33 cellular contexts compared by ENCODE assay signal in genomic region chr6:40490508-40490907, GRCh38.
"Had no signal": no experiment of that assay in that cellular context is flagged by ENCODE, and none has a peak within 500 bp of the region (broad histone marks: within the 10 kb centered on the region; RNA-seq: fewer than 3 reads in every experiment).

No MANE protein-coding gene starts in this region.

- H3K27ac ChIP-seq: ascending aorta, cardiac muscle cell, VCaP had no signal

- H3K4me1 Mint-ChIP-seq: activated B cell treated with CpG ODN at 0.5 μM for 24 hours; activated CD4-positive, alpha-beta T cell treated with anti-CD3 and anti-CD28 coated beads, Interleukin-2, amount 10 ng/mL, durations not matched to agents 24 days and 14 days; activated naive CD4-positive, alpha-beta T cell treated with anti-CD3 and anti-CD28 coated beads, Interleukin-2, amount 10 ng/mL, durations not matched to agents 7 days and 5 days; activated naive CD4-positive, alpha-beta T cell treated with anti-CD3 and anti-CD28 coated beads, Interleukin-2, amount 50 U/mL, for 24 hours; activated naive CD8-positive, alpha-beta T cell treated with anti-CD3 and anti-CD28 coated beads, Interleukin-2, amount 10 ng/mL, durations not matched to agents 7 days and 5 days; activated naive CD8-positive, alpha-beta T cell treated with anti-CD3 and anti-CD28 coated beads, Interleukin-2, amount 50 U/mL, for 24 hours; T-cell; T-helper 17 cell had no signal

- H3K9me3 ChIP-seq: ascending aorta had no signal

- H3K36me3 Mint-ChIP-seq: activated CD4-positive, alpha-beta memory T cell treated with anti-CD3 and anti-CD28 coated beads for 36 hours; activated naive CD4-positive, alpha-beta T cell treated with anti-CD3 and anti-CD28 coated beads, Interleukin-2, amount 10 ng/mL, durations not matched to agents 7 days and 5 days; activated naive CD4-positive, alpha-beta T cell treated with anti-CD3 and anti-CD28 coated beads, Interleukin-2, amount 50 U/mL, for 24 hours; activated naive CD8-positive, alpha-beta T cell; activated naive CD8-positive, alpha-beta T cell treated with anti-CD3 and anti-CD28 coated beads, Interleukin-2, amount 10 ng/mL, durations not matched to agents 7 days and 5 days; brain; T-cell had no signal

- ATAC-seq: activated CD8-positive, alpha-beta T cell treated with anti-CD3 and anti-CD28 coated beads for 36 hours; activated naive CD8-positive, alpha-beta T cell treated with anti-CD3 and anti-CD28 coated beads, Interleukin-2, amount 50 U/mL, for 24 hours; T-cell; T-helper 17 cell had no signal

- H3K4me3 ChIP-seq: ascending aorta, cardiac muscle cell had no signal

- FAIRE-seq: bronchial epithelial cell, TTC549 had no signal

- DNase-seq: activated B cell treated with CpG ODN at 0.5 μM for 24 hours; activated CD4-positive, alpha-beta memory T cell treated with anti-CD3 and anti-CD28 coated beads for 36 hours; activated CD4-positive, alpha-beta T cell treated with anti-CD3 and anti-CD28 coated beads for 4 hours; activated CD4-positive, alpha-beta T cell treated with anti-CD3 and anti-CD28 coated beads, Interleukin-2, amount 10 ng/mL, durations not matched to agents 24 days and 14 days; activated CD4-positive, alpha-beta T cell treated with anti-CD3 and anti-CD28 coated beads, Interleukin-2, amount 50 U/mL, for 1 hour; activated CD4-positive, alpha-beta T cell treated with anti-CD3 and anti-CD28 coated beads, Interleukin-2, amount 50 U/mL, for 4 hours; activated CD4-positive, CD25-positive, alpha-beta regulatory T cell treated with anti-CD3 and anti-CD28 coated beads, Interleukin-2, amount 50 U/mL, for 72 hours; activated CD8-positive, alpha-beta memory T cell treated with anti-CD3 and anti-CD28 coated beads, Interleukin-2, amount 50 U/mL, for 4 hours; activated CD8-positive, alpha-beta T cell treated with anti-CD3 and anti-CD28 coated beads for 36 hours; activated effector memory CD4-positive, alpha-beta T cell treated with Interleukin-2 at 50 U/mL for 16 hours; activated gamma-delta T cell; activated naive CD4-positive, alpha-beta T cell treated with anti-CD3 and anti-CD28 coated beads, Interleukin-2, amount 10 ng/mL, durations not matched to agents 7 days and 5 days; activated naive CD4-positive, alpha-beta T cell treated with Interleukin-2 at 50 U/mL for 16 hours; activated naive CD8-positive, alpha-beta T cell treated with anti-CD3 and anti-CD28 coated beads, Interleukin-2, amount 10 ng/mL, durations not matched to agents 7 days and 5 days; activated naive CD8-positive, alpha-beta T cell treated with anti-CD3 and anti-CD28 coated beads, Interleukin-2, amount 50 U/mL, for 24 hours; activated T-cell treated with anti-CD3 and anti-CD28 coated beads, Interleukin-2, amount 50 U/mL, for 24 hours; activated T-cell treated with anti-CD3 and anti-CD28 coated beads, Interleukin-2, amount 50 U/mL, for 48 hours; amygdala; anterior cingulate cortex; caudate nucleus; cerebellar nuclear complex; T-cell; T-helper 17 cell had no signal

- H3K36me3 ChIP-seq: ascending aorta, cardiac muscle cell had no signal

- H3K27me3 ChIP-seq: ascending aorta had no signal

- H3K4me1 ChIP-seq: ascending aorta had no signal

- H3K9me3 Mint-ChIP-seq: activated B cell treated with CpG ODN at 0.5 μM for 24 hours; activated CD4-positive, alpha-beta memory T cell treated with anti-CD3 and anti-CD28 coated beads for 36 hours; activated CD4-positive, alpha-beta T cell treated with anti-CD3 and anti-CD28 coated beads, Interleukin-2, amount 10 ng/mL, durations not matched to agents 24 days and 14 days; activated CD8-positive, alpha-beta T cell treated with anti-CD3 and anti-CD28 coated beads for 36 hours; activated naive CD4-positive, alpha-beta T cell treated with anti-CD3 and anti-CD28 coated beads, Interleukin-2, amount 10 ng/mL, durations not matched to agents 7 days and 5 days; activated naive CD4-positive, alpha-beta T cell treated with anti-CD3 and anti-CD28 coated beads, Interleukin-2, amount 50 U/mL, for 24 hours; activated naive CD8-positive, alpha-beta T cell treated with anti-CD3 and anti-CD28 coated beads, Interleukin-2, amount 10 ng/mL, durations not matched to agents 7 days and 5 days; activated naive CD8-positive, alpha-beta T cell treated with anti-CD3 and anti-CD28 coated beads, Interleukin-2, amount 50 U/mL, for 24 hours; activated T-cell treated with anti-CD3 and anti-CD28 coated beads, Interleukin-2, amount 50 U/mL, for 24 hours; activated T-helper 2 cell treated with anti-CD3 and anti-CD28 coated beads, Interferon-gamma antibody, Interleukin-2, Interleukin-4, amounts not matched to agents 10 μg/mL and 5 μg/mL and 100 μg/mL, durations not matched to agents 14 hours and 24 hours and 36 hours; central memory CD8-positive, alpha-beta T cell; T-cell had no signal

- H3K27me3 Mint-ChIP-seq: activated naive CD4-positive, alpha-beta T cell treated with anti-CD3 and anti-CD28 coated beads, Interleukin-2, amount 50 U/mL, for 24 hours; activated naive CD8-positive, alpha-beta T cell had no signal

- H3K4me3 Mint-ChIP-seq: activated B cell treated with CpG ODN at 0.5 μM for 24 hours; activated CD4-positive, alpha-beta memory T cell treated with anti-CD3 and anti-CD28 coated beads for 36 hours; activated CD4-positive, alpha-beta T cell treated with anti-CD3 and anti-CD28 coated beads, Interleukin-2, amount 10 ng/mL, durations not matched to agents 24 days and 14 days; activated CD8-positive, alpha-beta T cell treated with anti-CD3 and anti-CD28 coated beads for 36 hours; activated naive CD4-positive, alpha-beta T cell treated with anti-CD3 and anti-CD28 coated beads, Interleukin-2, amount 10 ng/mL, durations not matched to agents 7 days and 5 days; activated naive CD4-positive, alpha-beta T cell treated with anti-CD3 and anti-CD28 coated beads, Interleukin-2, amount 50 U/mL, for 24 hours; activated naive CD8-positive, alpha-beta T cell; activated naive CD8-positive, alpha-beta T cell treated with anti-CD3 and anti-CD28 coated beads, Interleukin-2, amount 10 ng/mL, durations not matched to agents 7 days and 5 days; activated naive CD8-positive, alpha-beta T cell treated with anti-CD3 and anti-CD28 coated beads, Interleukin-2, amount 50 U/mL, for 24 hours; activated T-cell treated with anti-CD3 and anti-CD28 coated beads, Interleukin-2, amount 50 U/mL, for 24 hours; brain; central memory CD8-positive, alpha-beta T cell; T-cell; T-helper 17 cell had no signal

- H3K27ac Mint-ChIP-seq: activated B cell treated with CpG ODN at 0.5 μM for 24 hours; activated CD4-positive, alpha-beta memory T cell treated with anti-CD3 and anti-CD28 coated beads for 36 hours; activated CD4-positive, alpha-beta T cell treated with anti-CD3 and anti-CD28 coated beads, Interleukin-2, amount 10 ng/mL, durations not matched to agents 24 days and 14 days; activated CD8-positive, alpha-beta T cell treated with anti-CD3 and anti-CD28 coated beads for 36 hours; activated naive CD4-positive, alpha-beta T cell treated with anti-CD3 and anti-CD28 coated beads, Interleukin-2, amount 10 ng/mL, durations not matched to agents 7 days and 5 days; activated naive CD4-positive, alpha-beta T cell treated with anti-CD3 and anti-CD28 coated beads, Interleukin-2, amount 50 U/mL, for 24 hours; activated naive CD8-positive, alpha-beta T cell; activated naive CD8-positive, alpha-beta T cell treated with anti-CD3 and anti-CD28 coated beads, Interleukin-2, amount 10 ng/mL, durations not matched to agents 7 days and 5 days; activated naive CD8-positive, alpha-beta T cell treated with anti-CD3 and anti-CD28 coated beads, Interleukin-2, amount 50 U/mL, for 24 hours; activated T-cell treated with anti-CD3 and anti-CD28 coated beads, Interleukin-2, amount 50 U/mL, for 24 hours; activated T-helper 2 cell treated with anti-CD3 and anti-CD28 coated beads, Interferon-gamma antibody, Interleukin-2, Interleukin-4, amounts not matched to agents 10 μg/mL and 5 μg/mL and 100 μg/mL, durations not matched to agents 14 hours and 24 hours and 36 hours; brain; T-cell; T-helper 17 cell had no signal
